26 cellular contexts compared by ENCODE assay signal in the genomic region with DNA sequence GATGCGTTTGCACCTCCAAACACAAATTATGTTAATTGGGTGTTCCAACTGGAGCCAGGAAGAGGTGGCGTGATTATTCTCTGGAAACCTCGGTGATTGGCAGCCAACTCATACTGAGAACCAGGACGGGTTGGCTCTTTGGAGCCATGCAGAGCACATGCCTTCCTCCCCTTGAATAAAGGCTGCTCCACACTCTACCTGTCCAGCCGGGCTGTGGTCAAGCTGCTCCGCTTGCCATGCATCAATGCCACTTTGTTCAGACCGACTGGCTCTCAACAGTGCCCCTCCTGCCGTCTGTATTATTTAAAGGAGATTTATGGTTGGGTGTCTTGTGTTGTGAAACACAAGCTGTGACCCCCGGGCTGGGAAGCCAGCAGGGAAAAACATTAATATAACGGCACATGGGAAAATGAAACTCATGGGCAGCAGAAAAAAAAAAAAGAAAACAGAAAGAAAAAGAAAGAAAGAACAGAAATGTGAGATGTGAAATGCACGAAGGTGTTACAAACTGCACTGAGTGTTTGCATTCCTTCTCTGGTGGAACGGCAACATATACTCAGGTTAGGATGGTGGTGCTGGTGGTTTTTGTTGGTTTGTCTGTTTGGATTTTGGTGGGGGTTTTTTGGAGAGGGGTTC.
DNase-seq lines count a peak whose midpoint lies in the region; ATAC-seq and TF ChIP-seq lines count a peak whose summit lies in the region.
"Had no signal": no experiment of that assay in that cellular context is flagged by ENCODE, and none has a peak within 500 bp of the region (broad histone marks: within the 10 kb centered on the region; RNA-seq: fewer than 3 reads in every experiment).

No MANE protein-coding gene starts in this region.

- H3K27me3 ChIP-seq in OCI-LY3 (ENCODE audit: low read depth, low read length) (no peaks in the 10 kb centered on the region), SK-N-SH (ENCODE audit: insufficient read depth) (no peaks in the 10 kb centered on the region), left lung (no peaks in the 10 kb centered on the region)

- H3F3A ChIP-seq in SK-N-SH (replicated peaks; ENCODE audit: insufficient read depth), result no peaks in the 10 kb centered on the region

- H3K36me3 ChIP-seq in OCI-LY3 (replicated peaks; ENCODE audit: low read depth, low read length) (no peaks in the 10 kb centered on the region), SK-N-SH (replicated peaks in 1 of 2; ENCODE audit: control insufficient read depth in 1 of 2, insufficient read depth in 2 of 2, low read length in 1 of 2) (no peaks in the 10 kb centered on the region), left lung (no peaks in the 10 kb centered on the region)

- H3K4me1 ChIP-seq in OCI-LY3 (ENCODE audit: low read length) (peaks cover 52% of the 10 kb centered on the region), SK-N-SH (ENCODE audit: control insufficient read depth in 1 of 2, insufficient read depth in 2 of 2, low read depth in 1 of 2, low read length in 1 of 2) (no peaks in the 10 kb centered on the region; a peak in 1 of 4 replicates), left lung (no peaks in the 10 kb centered on the region)

- H3K4me3 ChIP-seq in OCI-LY3 (ENCODE audit: low read length) (no peak overlapping the region), SK-N-SH (ENCODE audit: low read depth in 2 of 2, low read length in 1 of 2) (no peak overlapping the region), left lung (no peak overlapping the region)
- H3K4me3 ChIP-seq: SK-N-MC had no signal

- H4K20me1 ChIP-seq in OCI-LY3 (ENCODE audit: insufficient read depth, low read length), result no peaks in the 10 kb centered on the region
- no peaks in the 10 kb centered on the region for H4K20me1 ChIP-seq in SK-N-SH (ENCODE audit: insufficient read depth)

- H2AFZ ChIP-seq in OCI-LY3 (ENCODE audit: low read depth, low read length) (peak overlapping the region; percentile 8; the same call in 1 of the 2 replicates), SK-N-SH (ENCODE audit: low read depth) (no peak overlapping the region)

- H3K9me3 ChIP-seq in OCI-LY3 (ENCODE audit: insufficient read depth, low read length) (no peaks in the 10 kb centered on the region), SK-N-SH (no peaks in the 10 kb centered on the region), left lung (no peaks in the 10 kb centered on the region)

- DNase-seq in NCI-H187 (lab: John Stamatoyannopoulos, UW) (peak; percentile 25 to 34), NCI-H187 treated with DMSO at 0.1 percent for 48 hours (lab: John Stamatoyannopoulos, UW) (no peak), naive B cell (no peak), SK-N-SH (no peak), HT-29 (ENCODE audit: low spot score) (no peak), NCI-H1436 (lab: John Stamatoyannopoulos, UW) (no peak), left lung (no peak)
- DNase-seq: 8988T; activated CD4-positive, alpha-beta T cell treated with anti-CD3 and anti-CD28 coated beads for 48 hours; activated naive CD4-positive, alpha-beta T cell treated with anti-CD3 and anti-CD28 coated beads, Interleukin-2, amount 10 ng/mL, durations not matched to agents 7 days and 5 days; activated T-cell treated with anti-CD3 and anti-CD28 coated beads, Interleukin-2, amount 50 U/mL, for 72 hours; amniotic stem cell; CD8-positive, alpha-beta memory T cell; cortex of kidney; HFFc6; hypothalamus; left ventricle myocardium superior; NCI-H1105 treated with DMSO at 0.1 percent for 48 hours; posterior cingulate gyrus; stimulated activated naive CD8-positive, alpha-beta T cell treated with anti-CD3 and anti-CD28 coated beads, Interleukin-15, amount 100 ng/mL, for 72 hours; T-helper 2 cell had no signal

- no peak overlapping the region for H3K27ac ChIP-seq in OCI-LY3 (ENCODE audit: low read length)
- no peak overlapping the region for H3K27ac ChIP-seq in SK-N-SH (ENCODE audit: low read depth in 2 of 2, low read length in 1 of 2)
- no peak overlapping the region for H3K27ac ChIP-seq in left lung
- H3K27ac ChIP-seq: SK-N-MC had no signal

- peak overlapping the region; percentile 52 for H3K4me2 ChIP-seq in OCI-LY3 (ENCODE audit: low read length)
- H3K4me2 ChIP-seq in SK-N-SH, result no peak overlapping the region

- POLR2A ChIA-PET in SK-N-SH (lab: Yijun Ruan, JAX), result no interaction called here

- TF ChIP-seq CTCF in OCI-LY3 (IDR thresholded peaks at IDR 0.05; ENCODE audit: low read depth, low read length) (no peak), SK-N-SH (IDR thresholded peaks at IDR 0.05) (no peak), left lung (IDR thresholded peaks at IDR 0.05) (no peak)

- TF ChIP-seq RAD21 in SK-N-SH (IDR thresholded peaks at IDR 0.05; ENCODE audit: low read length), result no peak

- no peaks in the 10 kb centered on the region for H3K27me3 Mint-ChIP-seq in naive B cell
- H3K27me3 Mint-ChIP-seq: activated naive CD4-positive, alpha-beta T cell treated with anti-CD3 and anti-CD28 coated beads, Interleukin-2, amount 10 ng/mL, durations not matched to agents 7 days and 5 days had no signal

- peak overlapping the region; percentile 77 to 90 (median 82) for H3K27ac Mint-ChIP-seq in naive B cell
- H3K27ac Mint-ChIP-seq: activated naive CD4-positive, alpha-beta T cell treated with anti-CD3 and anti-CD28 coated beads, Interleukin-2, amount 10 ng/mL, durations not matched to agents 7 days and 5 days; activated T-cell treated with anti-CD3 and anti-CD28 coated beads, Interleukin-2, amount 50 U/mL, for 72 hours; HFFc6; nephron; type B pancreatic cell had no signal

- peaks cover 0 to 2% (median 0%) of the 10 kb centered on the region in 7 donors for H3K9me3 Mint-ChIP-seq in naive B cell
- H3K9me3 Mint-ChIP-seq: activated naive CD4-positive, alpha-beta T cell treated with anti-CD3 and anti-CD28 coated beads, Interleukin-2, amount 10 ng/mL, durations not matched to agents 7 days and 5 days; activated T-cell treated with anti-CD3 and anti-CD28 coated beads, Interleukin-2, amount 50 U/mL, for 72 hours; CD8-positive, alpha-beta memory T cell; nephron; stimulated activated naive CD8-positive, alpha-beta T cell treated with anti-CD3 and anti-CD28 coated beads, Interleukin-15, amount 100 ng/mL, for 72 hours; type B pancreatic cell had no signal

- peaks cover 65 to 91% (median 79%) of the 10 kb centered on the region in 3 donors for H3K4me1 Mint-ChIP-seq in naive B cell
- H3K4me1 Mint-ChIP-seq: activated naive CD4-positive, alpha-beta T cell treated with anti-CD3 and anti-CD28 coated beads, Interleukin-2, amount 10 ng/mL, durations not matched to agents 7 days and 5 days; CD8-positive, alpha-beta memory T cell; stimulated activated naive CD8-positive, alpha-beta T cell treated with anti-CD3 and anti-CD28 coated beads, Interleukin-15, amount 100 ng/mL, for 72 hours had no signal

- intact Hi-C loops in left lung (cut with DNase I), result no loop called here

- H3K9me2 ChIP-seq in SK-N-SH, result no peaks in the 10 kb centered on the region

- peaks cover 0 to under 1% of the 10 kb centered on the region in 2 donors for H3K36me3 Mint-ChIP-seq in naive B cell
- H3K36me3 Mint-ChIP-seq: activated naive CD4-positive, alpha-beta T cell treated with anti-CD3 and anti-CD28 coated beads, Interleukin-2, amount 10 ng/mL, durations not matched to agents 7 days and 5 days; CD8-positive, alpha-beta memory T cell; type B pancreatic cell had no signal

- TF ChIP-seq EP300 in SK-N-SH (IDR thresholded peaks at IDR 0.05; ENCODE audit: borderline replicate concordance in 1 of 2, low read depth in 1 of 2, low read length in 1 of 2), result no peak

- H3K4me3 Mint-ChIP-seq in naive B cell, result peak overlapping the region in 3 of 8 donors; percentile 6 to 72 (median 19)
- H3K4me3 Mint-ChIP-seq: activated naive CD4-positive, alpha-beta T cell treated with anti-CD3 and anti-CD28 coated beads, Interleukin-2, amount 10 ng/mL, durations not matched to agents 7 days and 5 days; activated T-cell treated with anti-CD3 and anti-CD28 coated beads, Interleukin-2, amount 50 U/mL, for 72 hours; CD8-positive, alpha-beta memory T cell; HFFc6; stimulated activated naive CD8-positive, alpha-beta T cell treated with anti-CD3 and anti-CD28 coated beads, Interleukin-15, amount 100 ng/mL, for 72 hours; type B pancreatic cell had no signal

- H3K79me2 ChIP-seq in OCI-LY3 (ENCODE audit: low read length) (peaks cover 16% of the 10 kb centered on the region; the same call in 1 of the 2 replicates), SK-N-SH (ENCODE audit: insufficient read depth) (no peaks in the 10 kb centered on the region)

- H3K9ac ChIP-seq in OCI-LY3 (ENCODE audit: low read length), result no peak overlapping the region
- no peak overlapping the region for H3K9ac ChIP-seq in SK-N-SH

- 75% methylated on average over 11 of the region's 12 CpGs for WGBS in SK-N-SH (ENCODE audit: low lambda C conversion rate)

- ATAC-seq in naive B cell (ENCODE audit: low read depth in 2 of 2), result no peak
- ATAC-seq in left lung, result no peak
- ATAC-seq: activated T-cell treated with anti-CD3 and anti-CD28 coated beads, Interleukin-2, amount 50 U/mL, for 72 hours; left ventricle myocardium superior; sciatic nerve; stimulated activated naive CD8-positive, alpha-beta T cell treated with anti-CD3 and anti-CD28 coated beads, Interleukin-15, amount 100 ng/mL, for 72 hours had no signal

- CTCF ChIA-PET in SK-N-SH (lab: Yijun Ruan, JAX), result interaction anchor here (0.8 kb wide), 1 partner anchor 62 kb away, joined by 4 read pairs; no protein-coding TSS in a partner anchor

TF ChIP-seq in SK-N-SH, 30 proteins besides CTCF, POLR2A, EP300 and RAD21 (continues in another document):
- TF ChIP-seq, protein P1, sequence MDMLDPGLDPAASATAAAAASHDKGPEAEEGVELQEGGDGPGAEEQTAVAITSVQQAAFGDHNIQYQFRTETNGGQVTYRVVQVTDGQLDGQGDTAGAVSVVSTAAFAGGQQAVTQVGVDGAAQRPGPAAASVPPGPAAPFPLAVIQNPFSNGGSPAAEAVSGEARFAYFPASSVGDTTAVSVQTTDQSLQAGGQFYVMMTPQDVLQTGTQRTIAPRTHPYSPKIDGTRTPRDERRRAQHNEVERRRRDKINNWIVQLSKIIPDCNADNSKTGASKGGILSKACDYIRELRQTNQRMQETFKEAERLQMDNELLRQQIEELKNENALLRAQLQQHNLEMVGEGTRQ (IDR thresholded peaks at IDR 0.05; ENCODE audit: borderline replicate concordance, low read depth, low read length), result no peak
- TF ChIP-seq RFX5 (IDR thresholded peaks at IDR 0.05; ENCODE audit: low read length) (no peak), GATA2 (CRISPR knock-in tag; IDR thresholded peaks at IDR 0.05) (no peak), NFIC (IDR thresholded peaks at IDR 0.05; ENCODE audit: borderline replicate concordance) (no peak), NRF1 (IDR thresholded peaks at IDR 0.05; ENCODE audit: low read depth, low read length) (no peak), GABPA (IDR thresholded peaks at IDR 0.05; ENCODE audit: low read depth) (no peak)

Comparison
In these comparisons a context has a peak if more than half of its experiments do, and no peak if none do; other contexts are left out.
1. DNase-seq: peak in NCI-H187 (2 of 2); none in NCI-H187 treated with DMSO at 0.1 percent for 48 hours (single experiment), naive B cell (single experiment), SK-N-SH (single experiment), HT-29 (single experiment), NCI-H1436 (single experiment) and left lung (0 of 2).